In the genomic region with DNA sequence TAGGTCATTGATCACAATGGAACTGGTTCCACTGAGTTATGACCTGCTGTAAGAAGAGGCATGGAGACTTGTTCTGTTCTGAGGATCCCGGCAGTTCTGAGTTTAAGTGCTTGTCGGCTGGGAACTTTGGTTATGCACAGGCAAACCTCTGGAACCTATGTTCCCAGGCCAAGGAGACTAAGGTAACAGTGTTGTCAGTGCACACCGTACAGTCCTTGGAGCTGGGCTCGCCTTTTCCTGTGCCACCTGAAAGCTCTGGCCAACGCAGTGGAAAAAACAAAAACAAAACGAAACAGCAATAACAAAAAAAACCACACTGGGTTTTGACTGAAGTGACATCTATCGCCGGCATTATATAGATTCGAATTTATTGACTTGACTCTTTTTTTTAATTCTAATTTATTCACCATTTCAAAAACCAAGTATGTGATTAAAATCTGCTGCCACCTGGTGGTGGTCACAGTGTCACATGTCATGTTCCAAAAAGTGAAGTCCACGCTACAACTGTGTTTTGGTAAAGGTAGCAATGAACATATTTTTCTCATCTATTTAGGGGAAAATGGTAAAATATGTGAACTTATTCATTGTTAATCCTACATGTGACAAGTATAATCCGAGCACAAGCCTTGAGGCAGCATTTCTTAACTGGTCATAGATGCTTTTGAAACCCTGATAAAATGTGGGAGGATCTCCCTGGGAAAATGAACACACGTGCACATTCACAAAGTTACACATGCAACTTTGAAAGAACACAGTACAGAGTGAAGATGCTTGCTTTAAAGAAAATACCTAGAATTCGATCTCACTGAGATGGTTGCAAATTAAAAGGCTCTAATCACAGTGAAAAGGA, we compare ENCODE assay signal across 8 cellular contexts.
DNase-seq lines count a peak whose midpoint lies in the region; ATAC-seq, FAIRE-seq and TF ChIP-seq lines count a peak whose summit lies in the region.

No MANE protein-coding gene starts in this region.

- no peak overlapping the region for H3K4me3 ChIP-seq in fibroblast of mammary gland (ENCODE audit: control insufficient read depth, low read depth, low read length)

- DNase-seq in DMS153 (lab: John Stamatoyannopoulos, UW) (peak; percentile 39), HS-5 (ENCODE audit: low read depth) (peak; percentile 3), fibroblast of mammary gland (ENCODE audit: low read depth) (peak; percentile 41), retina (peak; percentile 64), HTR-8/SVneo (ENCODE audit: insufficient read length, low spot score) (no peak), ureter (ENCODE audit: low spot score) (no peak)

- FAIRE-seq in TTC549 (lab: Jason Lieb, UNC) (peak; percentile 36), HTR-8/SVneo (lab: Jason Lieb, UNC) (no peak)

- TF ChIP-seq CTCF in fibroblast of mammary gland (conservative IDR thresholded peaks at IDR 0.05; ENCODE audit: control insufficient read depth, insufficient read depth, low read depth, low read length) = peak; percentile 46

- no peak for ATAC-seq in HG03139 (IDR thresholded peaks at IDR 0.05; ENCODE audit: unreplicated experiment)

Comparison
In these comparisons a context has a peak if more than half of its experiments do, and no peak if none do; other contexts are left out.
1. DNase-seq: peak in DMS153 (single experiment), HS-5 (single experiment), fibroblast of mammary gland (single experiment) and retina (single experiment); none in HTR-8/SVneo (single experiment) and ureter (single experiment).